In genomic region chr12:59329457-59329856, GRCh38 we compare ENCODE assay signal across 14 cellular contexts.
DNase-seq lines count a peak whose midpoint lies in the region; ATAC-seq lines count a peak whose summit lies in the region.
"Had no signal": no experiment of that assay in that cellular context is flagged by ENCODE, and none has a peak within 500 bp of the region (broad histone marks: within the 10 kb centered on the region; RNA-seq: fewer than 3 reads in every experiment).

No MANE protein-coding gene starts in this region.

- DNase-seq in pons (ENCODE audit: low spot score) = peak; percentile 14
- no peak for DNase-seq in cardiac septum (ENCODE audit: low spot score)
- no peak for DNase-seq in SJCRH30
- DNase-seq in Right ventricle myocardium inferior (ENCODE audit: missing footprints) = no peak
- DNase-seq in NCI-H2107 (lab: John Stamatoyannopoulos, UW) = no peak
- DNase-seq: CD8-positive, alpha-beta T cell; COR-L47; DMS153; DND-41; H7 had no signal

- peak overlapping the region; percentile 93 for H3K27ac ChIP-seq in HUES64 (ENCODE audit: low read depth, low read length)
- H3K27ac ChIP-seq in iPS-18a (ENCODE audit: low read length) = peak overlapping the region; percentile 61
- H3K27ac ChIP-seq in SJCRH30 = no peak overlapping the region
- H3K27ac ChIP-seq: 22Rv1 had no signal

- H3K27me3 ChIP-seq in HUES64 (ENCODE audit: insufficient read depth, low read length) (no peaks in the 10 kb centered on the region), iPS-18a (ENCODE audit: control insufficient read depth, insufficient read depth, low read length) (no peaks in the 10 kb centered on the region), SJCRH30 (no peaks in the 10 kb centered on the region)

- H3K9me3 ChIP-seq in ES-I3 (ENCODE audit: control insufficient read depth, insufficient read depth, low read length) (no peaks in the 10 kb centered on the region), HUES64 (ENCODE audit: insufficient read depth, low read depth, low read length) (no peaks in the 10 kb centered on the region), iPS-18a (ENCODE audit: control insufficient read depth, low read depth, low read length) (no peaks in the 10 kb centered on the region), SJCRH30 (replicated peaks) (no peaks in the 10 kb centered on the region)

- WGBS in HUES64 = 36% methylated on average over 2 of the region's 2 CpGs

- ATAC-seq in Right ventricle myocardium inferior = no peak
- ATAC-seq: CD8-positive, alpha-beta T cell had no signal

- intact Hi-C loops in cardiac septum (cut with DNase I) = no loop called here
- intact Hi-C loops in Right ventricle myocardium inferior (cut with DNase I) = no loop called here

- H3K4me3 ChIP-seq in HUES64 (ENCODE audit: low read length) (no peak overlapping the region), iPS-18a (ENCODE audit: low read length) (peak overlapping the region; percentile 70), SJCRH30 (no peak overlapping the region)

- H3K4me1 ChIP-seq in ES-I3 (ENCODE audit: insufficient read depth, low read length) = peaks cover 19% of the 10 kb centered on the region
- peaks cover 30% of the 10 kb centered on the region for H3K4me1 ChIP-seq in HUES64 (ENCODE audit: insufficient read depth, low read length)
- H3K4me1 ChIP-seq in iPS-18a (ENCODE audit: control insufficient read depth, low read depth, low read length) = peaks cover 24% of the 10 kb centered on the region
- no peaks in the 10 kb centered on the region for H3K4me1 ChIP-seq in SJCRH30

- peak overlapping the region; percentile 38 for H3K9ac ChIP-seq in ES-I3 (ENCODE audit: low read depth, low read length)
- peak overlapping the region; percentile 65 for H3K9ac ChIP-seq in HUES64 (ENCODE audit: low read depth, low read length)
- peak overlapping the region; percentile 26 for H3K9ac ChIP-seq in iPS-18a (ENCODE audit: low read length)

- H3K36me3 ChIP-seq in ES-I3 (ENCODE audit: insufficient read depth, low read length) = peaks cover 6% of the 10 kb centered on the region
- H3K36me3 ChIP-seq in HUES64 (ENCODE audit: insufficient read depth, low read length) = peaks cover 8% of the 10 kb centered on the region; the same call in 1 of the 2 replicates
- no peaks in the 10 kb centered on the region for H3K36me3 ChIP-seq in iPS-18a (ENCODE audit: control insufficient read depth, low read depth, low read length)
- H3K36me3 ChIP-seq in SJCRH30 = no peaks in the 10 kb centered on the region
